ENCODE assay signal across 39 cellular contexts in the genomic region with DNA sequence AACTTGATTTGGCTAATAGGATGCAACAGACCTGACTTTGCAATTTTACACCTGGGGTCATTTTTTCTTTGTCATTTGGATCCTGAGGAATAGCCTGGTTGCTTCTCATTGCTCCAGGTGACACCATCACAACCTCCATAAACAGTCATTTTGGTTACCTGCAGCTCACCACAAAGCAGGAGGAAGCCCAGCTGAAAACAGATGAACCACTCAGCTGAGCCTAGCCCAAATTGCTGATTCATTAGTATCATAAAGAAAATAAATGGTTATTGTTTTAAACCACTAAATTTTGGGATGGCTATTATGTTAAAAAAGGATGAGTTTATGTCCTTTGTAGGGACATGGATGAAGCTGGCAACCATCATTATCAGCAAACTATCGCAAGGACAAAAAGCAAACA.
"Had no signal": no experiment of that assay in that cellular context is flagged by ENCODE, and none has a peak within 500 bp of the region (broad histone marks: within the 10 kb centered on the region; RNA-seq: fewer than 3 reads in every experiment).

No MANE protein-coding gene starts in this region.

- ATAC-seq: activated naive CD4-positive, alpha-beta T cell treated with anti-CD3 and anti-CD28 coated beads, Interleukin-2, amount 50 U/mL, for 72 hours; activated naive CD8-positive, alpha-beta T cell treated with anti-CD3 and anti-CD28 coated beads, Interleukin-2, amount 50 U/mL, for 24 hours; activated T-cell treated with anti-CD3 and anti-CD28 coated beads, Interleukin-2, amount 50 U/mL, for 4 hours; activated T-cell treated with anti-CD3 and anti-CD28 coated beads, Interleukin-2, amount 50 U/mL, for 72 hours; activated T-helper 17 cell treated with anti-CD3 and anti-CD28 coated beads, Interleukin-2, amount 50 U/mL, for 72 hours; body of pancreas had no signal

- H3K4me3 ChIP-seq: adrenal gland, ascending aorta, body of pancreas, breast epithelium, cardiac muscle cell had no signal

- H3K4me3 Mint-ChIP-seq: activated naive CD4-positive, alpha-beta T cell treated with anti-CD3 and anti-CD28 coated beads for 36 hours; activated naive CD4-positive, alpha-beta T cell treated with anti-CD3 and anti-CD28 coated beads, Interleukin-2, amount 10 ng/mL, durations not matched to agents 7 days and 5 days; activated naive CD4-positive, alpha-beta T cell treated with anti-CD3 and anti-CD28 coated beads, Interleukin-2, amount 50 U/mL, for 24 hours; activated naive CD8-positive, alpha-beta T cell; activated naive CD8-positive, alpha-beta T cell treated with anti-CD3 and anti-CD28 coated beads for 36 hours; activated naive CD8-positive, alpha-beta T cell treated with anti-CD3 and anti-CD28 coated beads, Interleukin-2, amount 10 ng/mL, durations not matched to agents 7 days and 5 days; activated naive CD8-positive, alpha-beta T cell treated with anti-CD3 and anti-CD28 coated beads, Interleukin-2, amount 50 U/mL, for 24 hours; activated T-cell treated with anti-CD3 and anti-CD28 coated beads, Interleukin-2, amount 50 U/mL, for 24 hours; activated T-cell treated with anti-CD3 and anti-CD28 coated beads, Interleukin-2, amount 50 U/mL, for 4 hours; activated T-cell treated with anti-CD3 and anti-CD28 coated beads, Interleukin-2, amount 50 U/mL, for 72 hours; activated T-helper 1 cell treated with anti-CD3 and anti-CD28 coated beads, Interleukin-12 subunit alpha, Interleukin-12 subunit beta, Interleukin-2, Interleukin-4 antibody, amounts not matched to agents 30 ng/mL and 10 ng/mL and 1 ng/mL, durations not matched to agents 14 hours and 24 hours and 36 hours; activated T-helper 17 cell treated with anti-CD3 and anti-CD28 coated beads, Interleukin-2, amount 50 U/mL, for 72 hours; brain; central memory CD8-positive, alpha-beta T cell had no signal

- H3K27me3 ChIP-seq: adrenal gland, ascending aorta, body of pancreas, brain microvascular endothelial cell, breast epithelium, cardiac muscle cell had no signal

- H3K9me3 ChIP-seq: adrenal gland had no signal

- H3K27ac ChIP-seq: adrenal gland, ascending aorta, body of pancreas, brain microvascular endothelial cell, breast epithelium, cardiac muscle cell had no signal

- FAIRE-seq: astrocyte, bronchial epithelial cell had no signal

- H3K27ac Mint-ChIP-seq: activated naive CD4-positive, alpha-beta T cell treated with anti-CD3 and anti-CD28 coated beads for 36 hours; activated naive CD4-positive, alpha-beta T cell treated with anti-CD3 and anti-CD28 coated beads, Interleukin-2, amount 10 ng/mL, durations not matched to agents 7 days and 5 days; activated naive CD4-positive, alpha-beta T cell treated with anti-CD3 and anti-CD28 coated beads, Interleukin-2, amount 50 U/mL, for 24 hours; activated naive CD4-positive, alpha-beta T cell treated with anti-CD3 and anti-CD28 coated beads, Interleukin-2, amount 50 U/mL, for 72 hours; activated naive CD8-positive, alpha-beta T cell; activated naive CD8-positive, alpha-beta T cell treated with anti-CD3 and anti-CD28 coated beads for 36 hours; activated naive CD8-positive, alpha-beta T cell treated with anti-CD3 and anti-CD28 coated beads, Interleukin-2, amount 10 ng/mL, durations not matched to agents 7 days and 5 days; activated naive CD8-positive, alpha-beta T cell treated with anti-CD3 and anti-CD28 coated beads, Interleukin-2, amount 50 U/mL, for 24 hours; activated T-cell treated with anti-CD3 and anti-CD28 coated beads, Interleukin-2, amount 50 U/mL, for 24 hours; activated T-cell treated with anti-CD3 and anti-CD28 coated beads, Interleukin-2, amount 50 U/mL, for 72 hours; activated T-helper 1 cell treated with anti-CD3 and anti-CD28 coated beads, Interleukin-12 subunit alpha, Interleukin-12 subunit beta, Interleukin-2, Interleukin-4 antibody, amounts not matched to agents 30 ng/mL and 10 ng/mL and 1 ng/mL, durations not matched to agents 14 hours and 24 hours and 36 hours; activated T-helper 17 cell treated with anti-CD3 and anti-CD28 coated beads, Interleukin-2, amount 50 U/mL, for 72 hours; activated T-helper 2 cell treated with anti-CD3 and anti-CD28 coated beads, Interferon-gamma antibody, Interleukin-2, Interleukin-4, amounts not matched to agents 10 μg/mL and 5 μg/mL and 100 μg/mL, durations not matched to agents 14 hours and 24 hours and 36 hours; brain had no signal

- H3K27me3 Mint-ChIP-seq: activated naive CD4-positive, alpha-beta T cell treated with anti-CD3 and anti-CD28 coated beads, Interleukin-2, amount 10 ng/mL, durations not matched to agents 7 days and 5 days; activated naive CD4-positive, alpha-beta T cell treated with anti-CD3 and anti-CD28 coated beads, Interleukin-2, amount 50 U/mL, for 24 hours; activated naive CD8-positive, alpha-beta T cell; activated naive CD8-positive, alpha-beta T cell treated with anti-CD3 and anti-CD28 coated beads for 36 hours; activated naive CD8-positive, alpha-beta T cell treated with anti-CD3 and anti-CD28 coated beads, Interleukin-2, amount 10 ng/mL, durations not matched to agents 7 days and 5 days; activated naive CD8-positive, alpha-beta T cell treated with anti-CD3 and anti-CD28 coated beads, Interleukin-2, amount 50 U/mL, for 24 hours; activated T-cell treated with anti-CD3 and anti-CD28 coated beads, Interleukin-2, amount 50 U/mL, for 24 hours; activated T-helper 17 cell treated with anti-CD3 and anti-CD28 coated beads, Interleukin-2, amount 50 U/mL, for 72 hours; central memory CD8-positive, alpha-beta T cell had no signal

- H3K36me3 ChIP-seq: adrenal gland, ascending aorta, brain microvascular endothelial cell, breast epithelium, cardiac muscle cell had no signal

- H3K4me1 ChIP-seq: adrenal gland, ascending aorta, body of pancreas, breast epithelium had no signal

- DNase-seq: activated effector memory CD4-positive, alpha-beta T cell treated with anti-CD3 and anti-CD28 coated beads, Interleukin-2, amount 50 U/mL, for 16 hours; activated effector memory CD4-positive, alpha-beta T cell treated with Interleukin-2 at 50 U/mL for 16 hours; activated gamma-delta T cell; activated gamma-delta T cell treated with Interleukin-2 at 50 U/mL for 16 hours; activated naive CD4-positive, alpha-beta T cell; activated naive CD4-positive, alpha-beta T cell treated with anti-CD3 and anti-CD28 coated beads for 36 hours; activated naive CD4-positive, alpha-beta T cell treated with anti-CD3 and anti-CD28 coated beads, Interleukin-2, amount 10 ng/mL, durations not matched to agents 7 days and 5 days; activated naive CD4-positive, alpha-beta T cell treated with anti-CD3 and anti-CD28 coated beads, Interleukin-2, amount 50 U/mL, for 16 hours; activated naive CD4-positive, alpha-beta T cell treated with Interleukin-2 at 50 U/mL for 16 hours; activated naive CD8-positive, alpha-beta T cell treated with anti-CD3 and anti-CD28 coated beads for 36 hours; activated naive CD8-positive, alpha-beta T cell treated with anti-CD3 and anti-CD28 coated beads, Interleukin-2, amount 10 ng/mL, durations not matched to agents 7 days and 5 days; activated naive CD8-positive, alpha-beta T cell treated with anti-CD3 and anti-CD28 coated beads, Interleukin-2, amount 50 U/mL, for 24 hours; activated T-cell treated with anti-CD3 and anti-CD28 coated beads, Interleukin-2, amount 50 U/mL, for 24 hours; activated T-cell treated with anti-CD3 and anti-CD28 coated beads, Interleukin-2, amount 50 U/mL, for 4 hours; activated T-cell treated with anti-CD3 and anti-CD28 coated beads, Interleukin-2, amount 50 U/mL, for 48 hours; activated T-cell treated with anti-CD3 and anti-CD28 coated beads, Interleukin-2, amount 50 U/mL, for 72 hours; adrenal gland; amniotic stem cell; amygdala; anterior cingulate cortex; aorta; body of pancreas; brain microvascular endothelial cell; caudate nucleus; central memory CD4-positive, alpha-beta T cell; cerebellar nuclear complex had no signal

- H3K36me3 Mint-ChIP-seq: activated naive CD4-positive, alpha-beta T cell treated with anti-CD3 and anti-CD28 coated beads, Interleukin-2, amount 10 ng/mL, durations not matched to agents 7 days and 5 days; activated naive CD8-positive, alpha-beta T cell; activated naive CD8-positive, alpha-beta T cell treated with anti-CD3 and anti-CD28 coated beads for 36 hours; activated naive CD8-positive, alpha-beta T cell treated with anti-CD3 and anti-CD28 coated beads, Interleukin-2, amount 10 ng/mL, durations not matched to agents 7 days and 5 days; brain had no signal

- H3K4me1 Mint-ChIP-seq: activated naive CD4-positive, alpha-beta T cell treated with anti-CD3 and anti-CD28 coated beads, Interleukin-2, amount 10 ng/mL, durations not matched to agents 7 days and 5 days; activated naive CD4-positive, alpha-beta T cell treated with anti-CD3 and anti-CD28 coated beads, Interleukin-2, amount 50 U/mL, for 24 hours; activated naive CD8-positive, alpha-beta T cell treated with anti-CD3 and anti-CD28 coated beads for 36 hours; activated naive CD8-positive, alpha-beta T cell treated with anti-CD3 and anti-CD28 coated beads, Interleukin-2, amount 10 ng/mL, durations not matched to agents 7 days and 5 days; activated naive CD8-positive, alpha-beta T cell treated with anti-CD3 and anti-CD28 coated beads, Interleukin-2, amount 50 U/mL, for 24 hours; activated T-helper 17 cell treated with anti-CD3 and anti-CD28 coated beads, Interleukin-2, amount 50 U/mL, for 72 hours; brain; central memory CD8-positive, alpha-beta T cell had no signal
